In the genomic region with DNA sequence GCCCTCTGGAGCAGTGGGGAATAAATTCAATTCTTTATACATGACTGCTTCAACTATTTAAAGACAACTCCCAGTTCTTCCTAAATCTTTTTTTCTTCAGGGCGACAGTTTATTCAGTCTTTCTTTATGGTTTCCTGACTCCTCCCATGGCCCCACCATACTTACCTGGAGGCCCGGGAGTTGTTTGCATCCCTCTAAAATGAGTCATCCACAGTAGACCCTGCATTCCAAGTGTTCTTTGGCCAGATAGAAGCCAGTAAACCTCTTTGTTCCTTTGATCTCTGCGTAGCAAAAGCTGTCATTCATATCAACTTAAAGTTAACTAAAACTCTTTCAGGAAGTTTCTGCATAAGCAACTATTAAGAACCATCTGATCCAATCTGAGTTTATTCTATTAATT, we compare ENCODE assay signal across 18 cellular contexts.
DNase-seq lines count a peak whose midpoint lies in the region; ATAC-seq and TF ChIP-seq lines count a peak whose summit lies in the region.
"Had no signal": no experiment of that assay in that cellular context is flagged by ENCODE, and none has a peak within 500 bp of the region (broad histone marks: within the 10 kb centered on the region; RNA-seq: fewer than 3 reads in every experiment).

No MANE protein-coding gene starts in this region.

- no peaks in the 10 kb centered on the region for H3K36me3 ChIP-seq in spleen
- H3K36me3 ChIP-seq: adrenal gland, prostate gland had no signal

- H2BK20ac ChIP-seq in H9 (ENCODE audit: low read depth, low read length, poor library complexity, severe bottlenecking): no peak overlapping the region

- H3K27ac ChIP-seq in H9 (ENCODE audit: insufficient read length, low read depth, low read length) (no peak overlapping the region), RWPE1 (no peak overlapping the region), spleen (no peak overlapping the region)
- H3K27ac ChIP-seq: adrenal gland, prostate gland had no signal

- no peaks in the 10 kb centered on the region for H3K27me3 Mint-ChIP-seq in H9 (ENCODE audit: low read depth)
- H3K27me3 Mint-ChIP-seq in progenitor cell of endocrine pancreas: no peaks in the 10 kb centered on the region

- intact Hi-C loops in spleen (cut with DNase I; ENCODE audit: low total_unique reads): no loop called here

- H3K9me3 Mint-ChIP-seq in H9 (peaks cover 0 to under 1% of the 10 kb centered on the region in 2 experiments; a peak in 2 of 5 replicates), progenitor cell of endocrine pancreas (ENCODE audit: low read depth) (peaks cover 3% of the 10 kb centered on the region)
- H3K9me3 Mint-ChIP-seq: activated CD4-positive, alpha-beta memory T cell treated with anti-CD3 and anti-CD28 coated beads for 36 hours; activated T-cell treated with anti-CD3 and anti-CD28 coated beads, Interleukin-2, amount 50 U/mL, for 4 hours had no signal

- H4K20me1 ChIP-seq in H9 (ENCODE audit: control insufficient read depth, insufficient read depth, insufficient read length): no peaks in the 10 kb centered on the region

- no peaks in the 10 kb centered on the region for H3K79me2 ChIP-seq in H9 (ENCODE audit: insufficient read depth, low read length)

- H3T11ph ChIP-seq in H9 (ENCODE audit: low read length): no peak overlapping the region

- H3K36me3 Mint-ChIP-seq in H9 (ENCODE audit: insufficient read depth in 1 of 3, low read depth in 3 of 3): no peaks in the 10 kb centered on the region
- H3K36me3 Mint-ChIP-seq in progenitor cell of endocrine pancreas (ENCODE audit: insufficient read depth): peaks cover 2% of the 10 kb centered on the region
- H3K36me3 Mint-ChIP-seq: activated CD4-positive, alpha-beta memory T cell treated with anti-CD3 and anti-CD28 coated beads for 36 hours had no signal

- H2BK5ac ChIP-seq in H9 (ENCODE audit: insufficient read length, low read length): no peak overlapping the region

- H3K4me1 ChIP-seq in H9 (ENCODE audit: insufficient read depth, low read length): no peaks in the 10 kb centered on the region; the same call in 1 of the 2 replicates
- no peaks in the 10 kb centered on the region for H3K4me1 ChIP-seq in spleen
- H3K4me1 ChIP-seq: adrenal gland, prostate gland had no signal

- in situ Hi-C loops in ACHN (cut with HindIII; ENCODE audit: low pct_ligation_motif_present, low pct_unique_long_range_greater_than_20kb, low sequenced_read_pairs): no loop called here

- no peak for ATAC-seq in HG03175 (IDR thresholded peaks at IDR 0.05; ENCODE audit: unreplicated experiment)
- ATAC-seq: activated T-cell treated with anti-CD3 and anti-CD28 coated beads, Interleukin-2, amount 50 U/mL, for 4 hours had no signal

- no peaks in the 10 kb centered on the region for H3K79me1 ChIP-seq in H9 (ENCODE audit: insufficient read depth, low read depth, low read length, poor library complexity, severe bottlenecking)

- no peak overlapping the region for H3K18ac ChIP-seq in H9 (ENCODE audit: insufficient read length, low read depth, low read length)

- H3K9me3 ChIP-seq in H9 (ENCODE audit: control insufficient read depth, low read depth, low read length) (no peaks in the 10 kb centered on the region), spleen (no peaks in the 10 kb centered on the region)
- H3K9me3 ChIP-seq: adrenal gland, prostate gland had no signal

- CTCF ChIA-PET in RWPE1 (lab: Yijun Ruan, JAX): no interaction called here

- no peak overlapping the region for H2BK12ac ChIP-seq in H9 (ENCODE audit: insufficient read length, low read depth, low read length)

- TF ChIP-seq POLR2A in spleen (IDR thresholded peaks at IDR 0.05): no peak

- no peak overlapping the region for H3K14ac ChIP-seq in H9 (ENCODE audit: insufficient read depth, low read length)

- H2BK15ac ChIP-seq in H9 (ENCODE audit: low read depth, low read length): no peak overlapping the region

- TF ChIP-seq CTCF in H9 (conservative IDR thresholded peaks at IDR 0.05) (no peak), RWPE1 (conservative IDR thresholded peaks at IDR 0.05; ENCODE audit: low read depth) (no peak), progenitor cell of endocrine pancreas (IDR thresholded peaks at IDR 0.05; ENCODE audit: unreplicated experiment) (no peak), spleen (IDR thresholded peaks at IDR 0.05 in 8 of 11, conservative IDR thresholded peaks at IDR 0.05 in 3 of 11) (no peak)

- no peak overlapping the region for H2BK120ac ChIP-seq in H9 (ENCODE audit: low read depth, low read length, poor library complexity, severe bottlenecking)

- H3K9ac ChIP-seq in H9 (ENCODE audit: extremely low read depth, insufficient read length, low read length): no peak overlapping the region

- POLR2A ChIA-PET in RWPE1 (lab: Yijun Ruan, JAX; ENCODE audit: low non-redundant PET): no interaction called here

- no CpG with 5 or more reads among the region's 3 CpGs for WGBS in H9 (ENCODE audit: extremely low coverage, insufficient read length, low lambda C conversion rate)
- WGBS in spleen, 5 donors: 70 to 93% (median 82%) methylated on average over 3 of the region's 3 CpGs

- H3K27me3 ChIP-seq in H9 (ENCODE audit: insufficient read depth, low read length): no peaks in the 10 kb centered on the region
- H3K27me3 ChIP-seq in spleen (replicated peaks in 1 of 7): no peaks in the 10 kb centered on the region
- H3K27me3 ChIP-seq: adrenal gland had no signal

- H3K4me3 Mint-ChIP-seq in H9 (no peak overlapping the region), progenitor cell of endocrine pancreas (ENCODE audit: low read depth) (peak overlapping the region; percentile 2)
- H3K4me3 Mint-ChIP-seq: activated CD4-positive, alpha-beta memory T cell treated with anti-CD3 and anti-CD28 coated beads for 36 hours; activated T-cell treated with anti-CD3 and anti-CD28 coated beads, Interleukin-2, amount 50 U/mL, for 4 hours had no signal

- no peak overlapping the region for H3K4me2 ChIP-seq in H9 (ENCODE audit: insufficient read depth, insufficient read length, low read length)

- H3K4me1 Mint-ChIP-seq in H9: peaks cover 11 to 15% of the 10 kb centered on the region in 2 experiments
- peaks cover 25% of the 10 kb centered on the region for H3K4me1 Mint-ChIP-seq in progenitor cell of endocrine pancreas (ENCODE audit: low read depth)

- H3K4ac ChIP-seq in H9 (ENCODE audit: low read depth, low read length): no peak overlapping the region

- H3K23me2 ChIP-seq in H9 (ENCODE audit: insufficient read length, low read depth, low read length, poor library complexity, severe bottlenecking): no peaks in the 10 kb centered on the region

- H2AK5ac ChIP-seq in H9 (ENCODE audit: insufficient read length, low read length): no peak overlapping the region

- H3K4me3 ChIP-seq in spleen: no peak overlapping the region
- H3K4me3 ChIP-seq: adrenal gland, prostate gland had no signal

- H4K91ac ChIP-seq in H9 (ENCODE audit: insufficient read length, low read depth, low read length): no peak overlapping the region

- no peak overlapping the region for H3K56ac ChIP-seq in H9 (ENCODE audit: insufficient read length, low read depth, low read length)

- no peak overlapping the region for H4K5ac ChIP-seq in H9 (ENCODE audit: insufficient read length, low read depth, low read length)

- DNase-seq in H9 (peak; percentile 63), RWPE1 (ENCODE audit: low spot score) (peak; percentile 69), iPS-NIHi11 (ENCODE audit: low spot score) (peak; percentile 64), progenitor cell of endocrine pancreas (ENCODE audit: low spot score, unreplicated experiment) (no peak), spleen (no peak), GM19240 (ENCODE audit: insufficient read length, low spot score) (no peak), ACHN (no peak)
- DNase-seq: activated CD4-positive, alpha-beta memory T cell treated with anti-CD3 and anti-CD28 coated beads for 36 hours; activated T-cell treated with anti-CD3 and anti-CD28 coated beads, Interleukin-2, amount 50 U/mL, for 4 hours; adrenal gland; DMS 273 treated with DMSO at 0.1 percent for 48 hours; foreskin melanocyte; kidney; NCI-H187 treated with DMSO at 0.1 percent for 48 hours; NCI-H510A treated with DMSO at 0.1 percent for 48 hours; OCI-M1 had no signal

- peak overlapping the region; percentile 5 for H2AFZ ChIP-seq in H9 (ENCODE audit: low read length)

- H3K27ac Mint-ChIP-seq in H9: peak overlapping the region in 1 of 3 experiments; percentile 10; a peak in 1 of 7 replicates
- H3K27ac Mint-ChIP-seq in progenitor cell of endocrine pancreas: peak overlapping the region; percentile 91
- H3K27ac Mint-ChIP-seq: activated CD4-positive, alpha-beta memory T cell treated with anti-CD3 and anti-CD28 coated beads for 36 hours had no signal

- H4K8ac ChIP-seq in H9 (replicated peaks; ENCODE audit: insufficient read length, low read depth, low read length): no peak overlapping the region

- H3K23ac ChIP-seq in H9 (ENCODE audit: insufficient read length, low read depth, low read length): no peak overlapping the region

Comparison
In these comparisons a context has a peak if more than half of its experiments do, and no peak if none do; other contexts are left out.
1. DNase-seq: peak in H9 (single experiment), RWPE1 (single experiment) and iPS-NIHi11 (single experiment); none in progenitor cell of endocrine pancreas (single experiment), spleen (single experiment), GM19240 (single experiment) and ACHN (single experiment).